In genomic region chr3:46870651-46871050, GRCh38 we compare ENCODE assay signal across 31 cellular contexts. TPM values are rescaled to one million over a fixed set of nuclear protein-coding genes. Genes with fewer than 3 reads are reported as not detected.
"Had no signal": no experiment of that assay in that cellular context is flagged by ENCODE, and none has a peak within 500 bp of the region (broad histone marks: within the 10 kb centered on the region; RNA-seq: fewer than 3 reads in every experiment).

No MANE protein-coding gene starts in this region.

- H3K4me3 ChIP-seq: adrenal gland, body of pancreas, colonic mucosa, gastrocnemius medialis had no signal

- H3K9me3 ChIP-seq: adrenal gland, body of pancreas, colonic mucosa, gastrocnemius medialis had no signal

- DNase-seq: activated CD4-positive, alpha-beta memory T cell treated with anti-CD3 and anti-CD28 coated beads for 36 hours; activated CD4-positive, alpha-beta T cell treated with anti-CD3 and anti-CD28 coated beads for 36 hours; activated CD4-positive, alpha-beta T cell treated with anti-CD3 and anti-CD28 coated beads, Interleukin-2, amount 10 ng/mL, durations not matched to agents 24 days and 14 days; activated CD4-positive, CD25-positive, alpha-beta regulatory T cell; activated CD4-positive, CD25-positive, alpha-beta regulatory T cell treated with anti-CD3 and anti-CD28 coated beads, Interleukin-2, amount 50 U/mL, for 72 hours; activated CD8-positive, alpha-beta memory T cell treated with anti-CD3 and anti-CD28 coated beads, Interleukin-2, amount 10 ng/mL, durations not matched to agents 7 days and 5 days; activated CD8-positive, alpha-beta memory T cell treated with anti-CD3 and anti-CD28 coated beads, Interleukin-2, amount 50 U/mL, for 4 hours; activated CD8-positive, alpha-beta T cell treated with anti-CD3 and anti-CD28 coated beads, Interleukin-2, amount 10 ng/mL, durations not matched to agents 7 days and 5 days; activated effector memory CD4-positive, alpha-beta T cell treated with anti-CD3 and anti-CD28 coated beads, Interleukin-2, amount 50 U/mL, for 16 hours; activated naive CD4-positive, alpha-beta T cell treated with anti-CD3 and anti-CD28 coated beads for 36 hours; activated naive CD8-positive, alpha-beta T cell treated with anti-CD3 and anti-CD28 coated beads for 36 hours; activated naive CD8-positive, alpha-beta T cell treated with anti-CD3 and anti-CD28 coated beads, Interleukin-2, amount 50 U/mL, for 24 hours; activated T-cell treated with anti-CD3 and anti-CD28 coated beads, Interleukin-2, amount 50 U/mL, for 1 hour; activated T-cell treated with anti-CD3 and anti-CD28 coated beads, Interleukin-2, amount 50 U/mL, for 48 hours; amygdala; aorta; body of pancreas; caudate nucleus; colonic mucosa; effector CD8-positive, alpha-beta T cell; foreskin keratinocyte; gastrocnemius medialis; T-helper 2 cell had no signal

- ATAC-seq: activated CD4-positive, alpha-beta T cell treated with anti-CD3 and anti-CD28 coated beads for 36 hours; activated CD8-positive, alpha-beta memory T cell treated with anti-CD3 and anti-CD28 coated beads, Interleukin-2, amount 10 ng/mL, durations not matched to agents 7 days and 5 days; activated CD8-positive, alpha-beta T cell treated with anti-CD3 and anti-CD28 coated beads, Interleukin-2, amount 10 ng/mL, durations not matched to agents 7 days and 5 days; activated naive CD8-positive, alpha-beta T cell treated with anti-CD3 and anti-CD28 coated beads, Interleukin-2, amount 50 U/mL, for 24 hours; body of pancreas; esophagus mucosa; foreskin keratinocyte; gastrocnemius medialis had no signal

- H3K27me3 ChIP-seq: adrenal gland, body of pancreas, colonic mucosa, gastrocnemius medialis had no signal

- H3K27ac ChIP-seq: body of pancreas, colonic mucosa, foreskin keratinocyte had no signal

- H3K9me3 Mint-ChIP-seq: activated CD4-positive, alpha-beta memory T cell treated with anti-CD3 and anti-CD28 coated beads for 36 hours; activated CD4-positive, alpha-beta T cell treated with anti-CD3 and anti-CD28 coated beads, Interleukin-2, amount 10 ng/mL, durations not matched to agents 24 days and 14 days; activated naive CD4-positive, alpha-beta T cell treated with anti-CD3 and anti-CD28 coated beads for 36 hours; activated naive CD4-positive, alpha-beta T cell treated with anti-CD3 and anti-CD28 coated beads, Interleukin-2, amount 50 U/mL, for 24 hours; activated naive CD8-positive, alpha-beta T cell treated with anti-CD3 and anti-CD28 coated beads for 36 hours; activated naive CD8-positive, alpha-beta T cell treated with anti-CD3 and anti-CD28 coated beads, Interleukin-2, amount 50 U/mL, for 24 hours; activated T-helper 1 cell treated with anti-CD3 and anti-CD28 coated beads, Interleukin-12 subunit alpha, Interleukin-12 subunit beta, Interleukin-2, Interleukin-4 antibody, amounts not matched to agents 30 ng/mL and 10 ng/mL and 1 ng/mL, durations not matched to agents 14 hours and 24 hours and 36 hours; activated T-helper 2 cell treated with anti-CD3 and anti-CD28 coated beads, Interferon-gamma antibody, Interleukin-2, Interleukin-4, amounts not matched to agents 10 μg/mL and 5 μg/mL and 100 μg/mL, durations not matched to agents 14 hours and 24 hours and 36 hours had no signal

- H3K4me1 Mint-ChIP-seq: activated CD8-positive, alpha-beta memory T cell treated with anti-CD3 and anti-CD28 coated beads, Interleukin-2, amount 10 ng/mL, durations not matched to agents 7 days and 5 days had no signal

- H3K27ac Mint-ChIP-seq: activated CD4-positive, alpha-beta memory T cell treated with anti-CD3 and anti-CD28 coated beads for 36 hours; activated CD4-positive, alpha-beta T cell treated with anti-CD3 and anti-CD28 coated beads for 36 hours; activated CD4-positive, alpha-beta T cell treated with anti-CD3 and anti-CD28 coated beads, Interleukin-2, amount 10 ng/mL, durations not matched to agents 24 days and 14 days; activated CD8-positive, alpha-beta memory T cell treated with anti-CD3 and anti-CD28 coated beads, Interleukin-2, amount 10 ng/mL, durations not matched to agents 7 days and 5 days; activated CD8-positive, alpha-beta T cell treated with anti-CD3 and anti-CD28 coated beads, Interleukin-2, amount 10 ng/mL, durations not matched to agents 7 days and 5 days; activated naive CD4-positive, alpha-beta T cell treated with anti-CD3 and anti-CD28 coated beads for 36 hours; activated naive CD4-positive, alpha-beta T cell treated with anti-CD3 and anti-CD28 coated beads, Interleukin-2, amount 50 U/mL, for 24 hours; activated naive CD8-positive, alpha-beta T cell treated with anti-CD3 and anti-CD28 coated beads for 36 hours; activated naive CD8-positive, alpha-beta T cell treated with anti-CD3 and anti-CD28 coated beads, Interleukin-2, amount 50 U/mL, for 24 hours; activated T-helper 1 cell treated with anti-CD3 and anti-CD28 coated beads, Interleukin-12 subunit alpha, Interleukin-12 subunit beta, Interleukin-2, Interleukin-4 antibody, amounts not matched to agents 30 ng/mL and 10 ng/mL and 1 ng/mL, durations not matched to agents 14 hours and 24 hours and 36 hours; activated T-helper 2 cell treated with anti-CD3 and anti-CD28 coated beads, Interferon-gamma antibody, Interleukin-2, Interleukin-4, amounts not matched to agents 10 μg/mL and 5 μg/mL and 100 μg/mL, durations not matched to agents 14 hours and 24 hours and 36 hours had no signal

- H3K36me3 Mint-ChIP-seq: activated CD4-positive, alpha-beta memory T cell treated with anti-CD3 and anti-CD28 coated beads for 36 hours; activated CD8-positive, alpha-beta memory T cell treated with anti-CD3 and anti-CD28 coated beads, Interleukin-2, amount 10 ng/mL, durations not matched to agents 7 days and 5 days; activated naive CD4-positive, alpha-beta T cell treated with anti-CD3 and anti-CD28 coated beads, Interleukin-2, amount 50 U/mL, for 24 hours; activated naive CD8-positive, alpha-beta T cell treated with anti-CD3 and anti-CD28 coated beads for 36 hours had no signal

- H3K27me3 Mint-ChIP-seq: activated naive CD4-positive, alpha-beta T cell treated with anti-CD3 and anti-CD28 coated beads, Interleukin-2, amount 50 U/mL, for 24 hours had no signal

- H3K36me3 ChIP-seq: adrenal gland, colonic mucosa, gastrocnemius medialis had no signal

- H3K4me1 ChIP-seq: colonic mucosa, foreskin keratinocyte had no signal

- H3K4me3 Mint-ChIP-seq: activated CD4-positive, alpha-beta memory T cell treated with anti-CD3 and anti-CD28 coated beads for 36 hours; activated CD4-positive, alpha-beta T cell treated with anti-CD3 and anti-CD28 coated beads for 36 hours; activated CD4-positive, alpha-beta T cell treated with anti-CD3 and anti-CD28 coated beads, Interleukin-2, amount 10 ng/mL, durations not matched to agents 24 days and 14 days; activated CD8-positive, alpha-beta memory T cell treated with anti-CD3 and anti-CD28 coated beads, Interleukin-2, amount 10 ng/mL, durations not matched to agents 7 days and 5 days; activated CD8-positive, alpha-beta T cell treated with anti-CD3 and anti-CD28 coated beads, Interleukin-2, amount 10 ng/mL, durations not matched to agents 7 days and 5 days; activated naive CD4-positive, alpha-beta T cell treated with anti-CD3 and anti-CD28 coated beads for 36 hours; activated naive CD4-positive, alpha-beta T cell treated with anti-CD3 and anti-CD28 coated beads, Interleukin-2, amount 50 U/mL, for 24 hours; activated naive CD8-positive, alpha-beta T cell treated with anti-CD3 and anti-CD28 coated beads for 36 hours; activated naive CD8-positive, alpha-beta T cell treated with anti-CD3 and anti-CD28 coated beads, Interleukin-2, amount 50 U/mL, for 24 hours; activated T-helper 1 cell treated with anti-CD3 and anti-CD28 coated beads, Interleukin-12 subunit alpha, Interleukin-12 subunit beta, Interleukin-2, Interleukin-4 antibody, amounts not matched to agents 30 ng/mL and 10 ng/mL and 1 ng/mL, durations not matched to agents 14 hours and 24 hours and 36 hours had no signal

RNA-seq across cellular contexts. Expression of gene PTH1R, which starts 6.9 kb away (rescaled TPM):
- total RNA-seq: activated CD4-positive, alpha-beta memory T cell treated with anti-CD3 and anti-CD28 coated beads for 36 hours; activated CD4-positive, alpha-beta T cell treated with anti-CD3 and anti-CD28 coated beads for 36 hours; activated CD4-positive, alpha-beta T cell treated with anti-CD3 and anti-CD28 coated beads, Interleukin-2, amount 10 ng/mL, durations not matched to agents 24 days and 14 days; activated CD8-positive, alpha-beta memory T cell treated with anti-CD3 and anti-CD28 coated beads for 36 hours; activated CD8-positive, alpha-beta memory T cell treated with anti-CD3 and anti-CD28 coated beads, Interleukin-2, amount 10 ng/mL, durations not matched to agents 7 days and 5 days; activated CD8-positive, alpha-beta T cell treated with anti-CD3 and anti-CD28 coated beads, Interleukin-2, amount 10 ng/mL, durations not matched to agents 7 days and 5 days; activated naive CD4-positive, alpha-beta T cell treated with anti-CD3 and anti-CD28 coated beads for 36 hours; activated naive CD8-positive, alpha-beta T cell treated with anti-CD3 and anti-CD28 coated beads for 36 hours; activated T-helper 1 cell treated with anti-CD3 and anti-CD28 coated beads, Interleukin-12 subunit alpha, Interleukin-12 subunit beta, Interleukin-2, Interleukin-4 antibody, amounts not matched to agents 30 ng/mL and 10 ng/mL and 1 ng/mL, durations not matched to agents 14 hours and 24 hours and 36 hours; activated T-helper 2 cell treated with anti-CD3 and anti-CD28 coated beads, Interferon-gamma antibody, Interleukin-2, Interleukin-4, amounts not matched to agents 10 μg/mL and 5 μg/mL and 100 μg/mL, durations not matched to agents 14 hours and 24 hours and 36 hours; foreskin keratinocyte; T-helper 1 cell treated with Interleukin-12 subunit alpha and Interleukin-12 subunit beta and Interleukin-4 antibody, amounts not matched to agents 30 ng/mL and 1 ng/mL, for 36 hours had no signal
- polyA plus RNA-seq: foreskin keratinocyte had no signal

RNA-seq across cellular contexts. Expression of gene MYL3, which starts 7.4 kb away (rescaled TPM):
- total RNA-seq: activated CD4-positive, alpha-beta memory T cell treated with anti-CD3 and anti-CD28 coated beads for 36 hours; activated CD4-positive, alpha-beta T cell treated with anti-CD3 and anti-CD28 coated beads for 36 hours; activated CD4-positive, alpha-beta T cell treated with anti-CD3 and anti-CD28 coated beads, Interleukin-2, amount 10 ng/mL, durations not matched to agents 24 days and 14 days; activated CD8-positive, alpha-beta memory T cell treated with anti-CD3 and anti-CD28 coated beads for 36 hours; activated CD8-positive, alpha-beta memory T cell treated with anti-CD3 and anti-CD28 coated beads, Interleukin-2, amount 10 ng/mL, durations not matched to agents 7 days and 5 days; activated CD8-positive, alpha-beta T cell treated with anti-CD3 and anti-CD28 coated beads, Interleukin-2, amount 10 ng/mL, durations not matched to agents 7 days and 5 days; activated naive CD4-positive, alpha-beta T cell treated with anti-CD3 and anti-CD28 coated beads for 36 hours; activated naive CD8-positive, alpha-beta T cell treated with anti-CD3 and anti-CD28 coated beads for 36 hours; activated T-helper 1 cell treated with anti-CD3 and anti-CD28 coated beads, Interleukin-12 subunit alpha, Interleukin-12 subunit beta, Interleukin-2, Interleukin-4 antibody, amounts not matched to agents 30 ng/mL and 10 ng/mL and 1 ng/mL, durations not matched to agents 14 hours and 24 hours and 36 hours; activated T-helper 2 cell treated with anti-CD3 and anti-CD28 coated beads, Interferon-gamma antibody, Interleukin-2, Interleukin-4, amounts not matched to agents 10 μg/mL and 5 μg/mL and 100 μg/mL, durations not matched to agents 14 hours and 24 hours and 36 hours; dermis microvascular lymphatic vessel endothelial cell; foreskin keratinocyte; T-helper 1 cell treated with Interleukin-12 subunit alpha and Interleukin-12 subunit beta and Interleukin-4 antibody, amounts not matched to agents 30 ng/mL and 1 ng/mL, for 36 hours had no signal
- polyA plus RNA-seq: foreskin keratinocyte had no signal
